11 cellular contexts compared by ENCODE assay signal in genomic region chr12:118017926-118018325, GRCh38. TPM values are rescaled to one million over a fixed set of nuclear protein-coding genes. Genes with fewer than 3 reads are reported as not detected.
A peak's percentile ranks its signal among the peaks of the same experiment; 100 is the strongest.
DNase-seq lines count a peak whose midpoint lies in the region; ATAC-seq and TF ChIP-seq lines count a peak whose summit lies in the region.
"Had no signal": no experiment of that assay in that cellular context is flagged by ENCODE, and none has a peak within 500 bp of the region (broad histone marks: within the 10 kb centered on the region; RNA-seq: fewer than 3 reads in every experiment).

No MANE protein-coding gene starts in this region.

- in situ Hi-C loops in mammary epithelial cell (cut with MboI; ENCODE audit: low sequenced_read_pairs in 2 of 2), result no loop called here

- no peak for DNase-seq in activated CD8-positive, alpha-beta memory T cell treated with anti-CD3 and anti-CD28 coated beads, Interleukin-2, amount 10 ng/mL, durations not matched to agents 7 days and 5 days
- DNase-seq in activated CD8-positive, alpha-beta memory T cell treated with anti-CD3 and anti-CD28 coated beads, Interleukin-2, amount 50 U/mL, for 4 hours, result no peak
- DNase-seq in MG63 (no peak), mammary epithelial cell (no peak), osteocyte (ENCODE audit: extremely low spot score, unreplicated experiment) (no peak), CD14-positive monocyte (ENCODE audit: low spot score) (no peak), OCI-M2 (lab: John Stamatoyannopoulos, UW; ENCODE audit: unreplicated experiment) (no peak)
- DNase-seq: cortex of kidney, NCI-H524 treated with DMSO at 0.1 percent for 48 hours, small intestine had no signal

- H3K36me3 Mint-ChIP-seq in activated CD8-positive, alpha-beta memory T cell treated with anti-CD3 and anti-CD28 coated beads, Interleukin-2, amount 10 ng/mL, durations not matched to agents 7 days and 5 days, result peaks cover 30% of the 10 kb centered on the region
- H3K36me3 Mint-ChIP-seq in osteocyte (ENCODE audit: unreplicated experiment), result peaks cover 16% of the 10 kb centered on the region
- H3K36me3 Mint-ChIP-seq in CD14-positive monocyte, result peaks cover 25 to 36% of the 10 kb centered on the region in 2 donors

- TF ChIP-seq CTCF in mammary epithelial cell (conservative IDR thresholded peaks at IDR 0.05 in 1 of 2, IDR thresholded peaks at IDR 0.05 in 1 of 2; ENCODE audit: extremely low read depth in 1 of 2, insufficient read depth in 1 of 2, low read depth in 1 of 2, low read length in 2 of 2) (no peak), osteocyte (IDR thresholded peaks at IDR 0.05) (no peak), CD14-positive monocyte (IDR thresholded peaks at IDR 0.05) (no peak)

- no peaks in the 10 kb centered on the region for H3K9me3 ChIP-seq in MG63
- no peaks in the 10 kb centered on the region for H3K9me3 ChIP-seq in mammary epithelial cell (replicated peaks; ENCODE audit: insufficient read depth, low read length)

- H4K20me1 ChIP-seq in mammary epithelial cell (ENCODE audit: insufficient read depth, low read length), result no peaks in the 10 kb centered on the region

- H3K9ac ChIP-seq in mammary epithelial cell (ENCODE audit: insufficient read depth, low read length), result no peak overlapping the region

- peaks cover 5% of the 10 kb centered on the region for H3K27me3 Mint-ChIP-seq in activated CD8-positive, alpha-beta memory T cell treated with anti-CD3 and anti-CD28 coated beads, Interleukin-2, amount 10 ng/mL, durations not matched to agents 7 days and 5 days
- H3K27me3 Mint-ChIP-seq in osteocyte (ENCODE audit: unreplicated experiment) (peaks cover 5% of the 10 kb centered on the region), CD14-positive monocyte (ENCODE audit: low read depth in 3 of 3) (peaks cover 0 to 9% (median 8%) of the 10 kb centered on the region in 3 donors)

- dilution Hi-C loops in mammary epithelial cell (cut with HindIII; ENCODE audit: low sequenced_read_pairs), result no loop called here

- no peak for ATAC-seq in activated CD8-positive, alpha-beta memory T cell treated with anti-CD3 and anti-CD28 coated beads, Interleukin-2, amount 10 ng/mL, durations not matched to agents 7 days and 5 days
- no peak for ATAC-seq in HG02970 (IDR thresholded peaks at IDR 0.05; ENCODE audit: low FRiP score, unreplicated experiment)

- H3K36me3 ChIP-seq in MG63 (peaks cover 44% of the 10 kb centered on the region), mammary epithelial cell (ENCODE audit: insufficient read depth, low read length) (peaks cover 10% of the 10 kb centered on the region)

- peaks cover 32% of the 10 kb centered on the region for H3K79me2 ChIP-seq in mammary epithelial cell (ENCODE audit: insufficient read depth, low read length)

- peak overlapping the region; percentile 81 for H3K4me2 ChIP-seq in mammary epithelial cell (ENCODE audit: insufficient read depth, low read depth, low read length)

- H3K27ac Mint-ChIP-seq in activated CD8-positive, alpha-beta memory T cell treated with anti-CD3 and anti-CD28 coated beads, Interleukin-2, amount 10 ng/mL, durations not matched to agents 7 days and 5 days, result peak overlapping the region; percentile 22
- H3K27ac Mint-ChIP-seq in osteocyte (ENCODE audit: unreplicated experiment), result no peak overlapping the region
- H3K27ac Mint-ChIP-seq in CD14-positive monocyte, result no peak overlapping the region

- peak overlapping the region; percentile 92 for H3K4me3 ChIP-seq in MG63
- peak overlapping the region in 2 of 3 experiments; percentile 80 to 97 for H3K4me3 ChIP-seq in mammary epithelial cell (replicated peaks in 1 of 3; ENCODE audit: insufficient read depth in 1 of 3, low read depth in 2 of 3, low read length in 3 of 3)

- H3K4me3 Mint-ChIP-seq in activated CD8-positive, alpha-beta memory T cell treated with anti-CD3 and anti-CD28 coated beads, Interleukin-2, amount 10 ng/mL, durations not matched to agents 7 days and 5 days, result peak overlapping the region; percentile 88
- H3K4me3 Mint-ChIP-seq in osteocyte (ENCODE audit: unreplicated experiment) (peak overlapping the region; percentile 49), CD14-positive monocyte (no peak overlapping the region)

- peaks cover 14% of the 10 kb centered on the region for H3K4me1 ChIP-seq in mammary epithelial cell (ENCODE audit: insufficient read depth, low read length)

- no TSS peak for BruUV-seq in mammary epithelial cell (replicated peaks; lab: Mats Ljungman, UMichigan)

- H2AFZ ChIP-seq in mammary epithelial cell (ENCODE audit: low read depth, low read length), result no peak overlapping the region

- H3K9me3 Mint-ChIP-seq in activated CD8-positive, alpha-beta memory T cell treated with anti-CD3 and anti-CD28 coated beads, Interleukin-2, amount 10 ng/mL, durations not matched to agents 7 days and 5 days (ENCODE audit: low read depth), result no peaks in the 10 kb centered on the region
- H3K9me3 Mint-ChIP-seq in osteocyte (ENCODE audit: unreplicated experiment), result no peaks in the 10 kb centered on the region
- peaks cover 0 to 4% (median 1%) of the 10 kb centered on the region in 7 donors for H3K9me3 Mint-ChIP-seq in CD14-positive monocyte

- intact Hi-C loops in mammary epithelial cell (cut with micrococcal nuclease), result loop anchor here (2.0 to 5.0 kb wide), 2 partner anchors 31 to 146 kb away; no protein-coding TSS in a partner anchor
- intact Hi-C loops in CD14-positive monocyte (cut with micrococcal nuclease), result loop anchor here (5.0 kb wide), 1 partner anchor 44 kb away; the partner anchor contains the start of gene WSB2 (in 2 of the 2)

- H3K4me1 Mint-ChIP-seq in activated CD8-positive, alpha-beta memory T cell treated with anti-CD3 and anti-CD28 coated beads, Interleukin-2, amount 10 ng/mL, durations not matched to agents 7 days and 5 days, result peaks cover 25% of the 10 kb centered on the region
- peaks cover 11% of the 10 kb centered on the region for H3K4me1 Mint-ChIP-seq in osteocyte (ENCODE audit: unreplicated experiment)
- H3K4me1 Mint-ChIP-seq in CD14-positive monocyte, result peaks cover 13% of the 10 kb centered on the region

- H3K27ac ChIP-seq in mammary epithelial cell (ENCODE audit: insufficient read depth, low read depth, low read length), result no peak overlapping the region

- H3K27me3 ChIP-seq in MG63, result no peaks in the 10 kb centered on the region
- no peaks in the 10 kb centered on the region for H3K27me3 ChIP-seq in mammary epithelial cell (ENCODE audit: insufficient read depth, low read length)

- CTCF ChIA-PET in activated CD8-positive, alpha-beta memory T cell treated with anti-CD3 and anti-CD28 coated beads, Interleukin-2, amount 10 ng/mL, durations not matched to agents 7 days and 5 days (lab: Charles Lee), result interaction anchor here (0.7 to 2.2 kb wide), 6 partner anchors 12 to 358 kb away, joined by 3 to 7 read pairs (median 4); partner anchors contain the start of gene SUDS3
- CTCF ChIA-PET in mammary epithelial cell (lab: Charles Lee; ENCODE audit: low non-redundant PET), result no interaction called here

RNA-seq across cellular contexts. Expression of gene RFC5, which starts 1.4 kb away (rescaled TPM):
- total RNA-seq in activated CD8-positive, alpha-beta memory T cell treated with anti-CD3 and anti-CD28 coated beads, Interleukin-2, amount 10 ng/mL, durations not matched to agents 7 days and 5 days, result 10 to 100 TPM; 55.4 to 55.7 TPM
- total RNA-seq in MG63 (2014; rRNA removed; shearing (Covaris generic); ENCODE audit: low replicate concordance), result 28.9 and 46.2 TPM in 2 replicates
- total RNA-seq in mammary epithelial cell (10 to 100 TPM; 11.5 to 24.0 TPM), osteocyte (12.7 and 13.2 TPM in 2 replicates)
- polyA plus RNA-seq in mammary epithelial cell (32.6 TPM), CD14-positive monocyte (1 to 10 TPM; 6.6 to 7.5 TPM)
- 13.4 TPM for polyA minus RNA-seq in mammary epithelial cell

RNA-seq across cellular contexts. Expression of gene WSB2, which starts 43.1 kb away (rescaled TPM):
- 10 to 100 TPM; 44.1 to 52.1 TPM for total RNA-seq in activated CD8-positive, alpha-beta memory T cell treated with anti-CD3 and anti-CD28 coated beads, Interleukin-2, amount 10 ng/mL, durations not matched to agents 7 days and 5 days
- 131 and 158 TPM in 2 replicates for total RNA-seq in MG63 (2014; rRNA removed; shearing (Covaris generic); ENCODE audit: low replicate concordance)
- total RNA-seq in mammary epithelial cell, result 100 to 1,000 TPM in 1 of 2 donors, 10 to 100 TPM in 1; 93.5 to 165 TPM
- polyA plus RNA-seq in mammary epithelial cell, result 135 TPM
- polyA minus RNA-seq in mammary epithelial cell, result 347 TPM
- total RNA-seq in osteocyte, result 94.7 and 98.2 TPM in 2 replicates
- 10 to 100 TPM; 25.4 to 36.3 TPM for polyA plus RNA-seq in CD14-positive monocyte

RNA-seq across cellular contexts. Expression of gene KSR2, which starts 49.1 kb away (rescaled TPM):
- total RNA-seq in activated CD8-positive, alpha-beta memory T cell treated with anti-CD3 and anti-CD28 coated beads, Interleukin-2, amount 10 ng/mL, durations not matched to agents 7 days and 5 days, result not detected
- total RNA-seq in MG63 (2014; rRNA removed; shearing (Covaris generic); ENCODE audit: low replicate concordance), result not detected in 2 replicates
- total RNA-seq in mammary epithelial cell, result under 1 TPM; under 0.01 to 0.05 TPM
- polyA plus RNA-seq in mammary epithelial cell, result under 0.01 TPM
- polyA minus RNA-seq in mammary epithelial cell, result not detected
- not detected in 2 replicates for total RNA-seq in osteocyte
- polyA plus RNA-seq in CD14-positive monocyte, result not detected

Comparison
In these comparisons a context has a peak if more than half of its experiments do, and no peak if none do; other contexts are left out.
1. H3K4me3 Mint-ChIP-seq: peak in activated CD8-positive, alpha-beta memory T cell treated with anti-CD3 and anti-CD28 coated beads, Interleukin-2, amount 10 ng/mL, durations not matched to agents 7 days and 5 days (single experiment) and osteocyte (single experiment); none in CD14-positive monocyte (0 of 2).